In the genomic region with DNA sequence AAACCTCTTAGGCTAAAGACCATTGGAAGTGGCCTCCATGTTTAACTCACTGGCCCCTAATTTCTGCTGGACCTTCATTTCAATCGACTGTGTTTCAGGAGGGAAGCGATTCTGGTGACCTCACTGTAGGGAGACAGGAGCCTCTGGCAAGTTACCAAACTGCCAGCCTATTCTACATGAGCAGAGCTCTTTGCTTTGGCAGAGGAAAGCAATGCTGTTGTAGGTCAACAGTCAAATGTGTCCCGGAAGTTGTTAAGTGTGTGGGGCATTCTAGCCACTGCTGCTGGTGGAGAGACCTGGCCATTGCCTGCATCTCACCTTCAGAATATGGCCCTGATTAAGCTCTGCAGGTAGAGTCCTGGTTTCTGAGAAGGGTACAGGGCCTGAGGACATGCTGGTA, we compare ENCODE assay signal across 8 cellular contexts.
DNase-seq lines count a peak whose midpoint lies in the region; ATAC-seq and TF ChIP-seq lines count a peak whose summit lies in the region.
"Not testable (repeated sequence)": the region's sequence is repeated elsewhere in the genome, so short reads cannot be mapped to it uniquely, and the experiment has no call there.

No MANE protein-coding gene starts in this region.

- not testable (repeated sequence) for H3K27ac Mint-ChIP-seq in activated CD4-positive, alpha-beta T cell treated with anti-CD3 and anti-CD28 coated beads for 36 hours; activated T-helper 17 cell treated with anti-CD3 and anti-CD28 coated beads, Interleukin-2, amount 50 U/mL, for 72 hours

- not testable (repeated sequence) for H3K4me1 Mint-ChIP-seq in activated CD4-positive, alpha-beta T cell treated with anti-CD3 and anti-CD28 coated beads for 36 hours; activated T-helper 17 cell treated with anti-CD3 and anti-CD28 coated beads, Interleukin-2, amount 50 U/mL, for 72 hours

- not testable (repeated sequence) for H3K9me3 Mint-ChIP-seq in activated CD4-positive, alpha-beta T cell treated with anti-CD3 and anti-CD28 coated beads for 36 hours (ENCODE audit: low read depth); activated T-helper 17 cell treated with anti-CD3 and anti-CD28 coated beads, Interleukin-2, amount 50 U/mL, for 72 hours

- H3K36me3 ChIP-seq in DND-41 (ENCODE audit: insufficient read depth, low read length); right lobe of liver: not testable (repeated sequence)

- not testable (repeated sequence) for H3K9me3 ChIP-seq in DND-41 (ENCODE audit: insufficient read depth, low read length, severe bottlenecking); right lobe of liver

- not testable (repeated sequence) for H4K20me1 ChIP-seq in DND-41 (ENCODE audit: insufficient read depth, low read length)

- H3K36me3 Mint-ChIP-seq in activated CD4-positive, alpha-beta T cell treated with anti-CD3 and anti-CD28 coated beads for 36 hours (ENCODE audit: low read depth); activated T-helper 17 cell treated with anti-CD3 and anti-CD28 coated beads, Interleukin-2, amount 50 U/mL, for 72 hours (ENCODE audit: low read depth): not testable (repeated sequence)

- CTCF ChIA-PET in activated CD4-positive, alpha-beta T cell treated with anti-CD3 and anti-CD28 coated beads for 36 hours (lab: Charles Lee) = not testable (repeated sequence)

- not testable (repeated sequence) for H3K79me2 ChIP-seq in DND-41 (ENCODE audit: insufficient read depth, low read length)

- not testable (repeated sequence) for H2AFZ ChIP-seq in DND-41 (ENCODE audit: low read depth, low read length)

- DNase-seq in DND-41; activated CD4-positive, alpha-beta T cell treated with anti-CD3 and anti-CD28 coated beads for 36 hours; Right ventricle myocardium superior; left ventricle myocardium superior; right lobe of liver: not testable (repeated sequence)

- H3K27me3 Mint-ChIP-seq in activated CD4-positive, alpha-beta T cell treated with anti-CD3 and anti-CD28 coated beads for 36 hours; activated T-helper 17 cell treated with anti-CD3 and anti-CD28 coated beads, Interleukin-2, amount 50 U/mL, for 72 hours: not testable (repeated sequence)

- peak; percentile 44 for ATAC-seq in DND-41 (ENCODE audit: insufficient read depth, low read depth)
- ATAC-seq in HG02852 (IDR thresholded peaks at IDR 0.05; ENCODE audit: unreplicated experiment) = peak; percentile 31
- ATAC-seq in HG02885 (IDR thresholded peaks at IDR 0.05; ENCODE audit: poor library complexity, unreplicated experiment) = peak; percentile 14
- ATAC-seq in activated CD4-positive, alpha-beta T cell treated with anti-CD3 and anti-CD28 coated beads for 36 hours = peak; percentile 7
- ATAC-seq in activated T-helper 17 cell treated with anti-CD3 and anti-CD28 coated beads, Interleukin-2, amount 50 U/mL, for 72 hours (replicated peaks) = peak; percentile 19
- ATAC-seq in Right ventricle myocardium superior (ENCODE audit: poor library complexity) = peak; percentile 88
- ATAC-seq in left ventricle myocardium superior = peak; percentile 86
- ATAC-seq in right lobe of liver = peak; percentile 84 to 100 (median 92)

- not testable (repeated sequence) for H3K4me2 ChIP-seq in DND-41 (ENCODE audit: insufficient read depth, low read length)

- not testable (repeated sequence) for TF ChIP-seq POLR2A in right lobe of liver (IDR thresholded peaks at IDR 0.05)

- not testable (repeated sequence) for H3K4me3 Mint-ChIP-seq in activated CD4-positive, alpha-beta T cell treated with anti-CD3 and anti-CD28 coated beads for 36 hours; activated T-helper 17 cell treated with anti-CD3 and anti-CD28 coated beads, Interleukin-2, amount 50 U/mL, for 72 hours

- H3K27ac ChIP-seq in DND-41 (ENCODE audit: low read length); right lobe of liver: not testable (repeated sequence)

- POLR2A ChIA-PET in activated CD4-positive, alpha-beta T cell treated with anti-CD3 and anti-CD28 coated beads for 36 hours (lab: Charles Lee) = not testable (repeated sequence)

- no CpG with 5 or more reads among the region's 3 CpGs for WGBS in right lobe of liver (ENCODE audit: insufficient coverage, low coverage, low lambda C conversion rate, missing lambda C conversion rate)

- intact Hi-C loops in activated CD4-positive, alpha-beta T cell treated with anti-CD3 and anti-CD28 coated beads for 36 hours (cut with DNase I, micrococcal nuclease); Right ventricle myocardium superior (cut with DNase I); left ventricle myocardium superior (cut with micrococcal nuclease); right lobe of liver (cut with DNase I): not testable (repeated sequence)

- H3K9ac ChIP-seq in DND-41 (ENCODE audit: low read depth, low read length) = not testable (repeated sequence)

- H3K27me3 ChIP-seq in DND-41 (ENCODE audit: insufficient read depth, low read length, poor library complexity); right lobe of liver: not testable (repeated sequence)

- TF ChIP-seq CTCF in DND-41 (IDR thresholded peaks at IDR 0.05; ENCODE audit: borderline replicate concordance, extremely low read depth, low read length, poor library complexity, severe bottlenecking); right lobe of liver (IDR thresholded peaks at IDR 0.05): not testable (repeated sequence)

- H3K4me3 ChIP-seq in DND-41 (ENCODE audit: low read depth in 1 of 2, low read length in 2 of 2); right lobe of liver: not testable (repeated sequence)

- peaks cover 39% of the 10 kb centered on the region for H3K4me1 ChIP-seq in DND-41 (ENCODE audit: insufficient read depth, low read length)
- not testable (repeated sequence) for H3K4me1 ChIP-seq in right lobe of liver

Comparison
In these comparisons a context has a peak if more than half of its experiments do, and no peak if none do; other contexts are left out.
1. ATAC-seq: peak in every context shown above with its lines; median percentile 92 in right lobe of liver; 88 in Right ventricle myocardium superior; 86 in left ventricle myocardium superior; 44 in DND-41; 31 in HG02852; 19 in activated T-helper 17 cell treated with anti-CD3 and anti-CD28 coated beads, Interleukin-2, amount 50 U/mL, for 72 hours; 14 in HG02885; 7 in activated CD4-positive, alpha-beta T cell treated with anti-CD3 and anti-CD28 coated beads for 36 hours.